29 cellular contexts compared by ENCODE assay signal in genomic region chr4:94271248-94271647, GRCh38.
"Had no signal": no experiment of that assay in that cellular context is flagged by ENCODE, and none has a peak within 500 bp of the region (broad histone marks: within the 10 kb centered on the region; RNA-seq: fewer than 3 reads in every experiment).

No MANE protein-coding gene starts in this region.

- H3K9me3 ChIP-seq: ovary, psoas muscle, right lobe of liver, sigmoid colon, suprapubic skin, testis, tibial artery, transverse colon, upper lobe of right lung, uterus had no signal

- H3K4me2 ChIP-seq: neural progenitor cell had no signal

- H3K27ac Mint-ChIP-seq: natural killer cell; nephron; neural progenitor cell; stimulated activated effector memory CD8-positive, alpha-beta T cell treated with anti-CD3 and anti-CD28 coated beads, Interleukin-12 subunit alpha, Interleukin-12 subunit beta, amount 100 ng/mL, for 72 hours; type B pancreatic cell had no signal

- H3K9ac ChIP-seq: neural progenitor cell, parathyroid adenoma had no signal

- ATAC-seq: natural killer cell; psoas muscle; right cardiac atrium; right lobe of liver; stimulated activated effector memory CD8-positive, alpha-beta T cell treated with anti-CD3 and anti-CD28 coated beads, Interleukin-12 subunit alpha, Interleukin-12 subunit beta, amount 100 ng/mL, for 72 hours; stimulated activated naive CD8-positive, alpha-beta T cell treated with anti-CD3 and anti-CD28 coated beads, Interleukin-15, amount 100 ng/mL, for 72 hours; stimulated activated naive CD8-positive, alpha-beta T cell treated with anti-CD3 and anti-CD28 coated beads, Interleukin-15, Interleukin-2, amounts not matched to agents 100 U/mL and 50 U/mL, for 24 hours; upper lobe of right lung had no signal

- H3K27ac ChIP-seq: neural progenitor cell, ovary, parathyroid adenoma, psoas muscle, right lobe of liver, sigmoid colon, suprapubic skin, testis, tibial artery, transverse colon, upper lobe of right lung, uterus had no signal

- H2AFZ ChIP-seq: neural progenitor cell, parathyroid adenoma had no signal

- H3K27me3 ChIP-seq: neural progenitor cell, ovary, right lobe of liver, sigmoid colon, suprapubic skin, testis, tibial artery, transverse colon, upper lobe of right lung, uterus had no signal

- H3K4me1 Mint-ChIP-seq: natural killer cell; nephron; stimulated activated effector memory CD8-positive, alpha-beta T cell treated with anti-CD3 and anti-CD28 coated beads, Interleukin-12 subunit alpha, Interleukin-12 subunit beta, amount 100 ng/mL, for 72 hours had no signal

- H3K4me3 ChIP-seq: neural progenitor cell, ovary, psoas muscle, right lobe of liver, sigmoid colon, suprapubic skin, testis, tibial artery, transverse colon, upper lobe of right lung, uterus had no signal

- H3K4me3 Mint-ChIP-seq: natural killer cell; nephron; neural progenitor cell; stimulated activated effector memory CD8-positive, alpha-beta T cell treated with anti-CD3 and anti-CD28 coated beads, Interleukin-12 subunit alpha, Interleukin-12 subunit beta, amount 100 ng/mL, for 72 hours; stimulated activated naive CD8-positive, alpha-beta T cell treated with anti-CD3 and anti-CD28 coated beads, Interleukin-15, amount 100 ng/mL, for 72 hours; type B pancreatic cell had no signal

- DNase-seq: natural killer cell; occipital lobe; ovary; posterior cingulate gyrus; psoas muscle; right cardiac atrium; right lobe of liver; sigmoid colon; small intestine; stimulated activated CD4-positive, alpha-beta T cell treated with anti-CD3 and anti-CD28 coated beads, Interleukin-15, amount 100 ng/mL, for 24 hours; stimulated activated CD4-positive, alpha-beta T cell treated with anti-CD3 and anti-CD28 coated beads, Interleukin-2, amount 100 ng/mL, for 24 hours; stimulated activated CD4-positive, alpha-beta T cell treated with anti-CD3 and anti-CD28 coated beads, Interleukin-2, amount 100 ng/mL, for 48 hours; stimulated activated CD4-positive, alpha-beta T cell treated with anti-CD3 and anti-CD28 coated beads, Interleukin-4, amount 100 ng/mL, for 24 hours; stimulated activated naive CD4-positive, alpha-beta T cell; stimulated activated naive CD8-positive, alpha-beta T cell treated with anti-CD3 and anti-CD28 coated beads, Interleukin-15, amount 100 ng/mL, for 72 hours; stimulated activated naive CD8-positive, alpha-beta T cell treated with anti-CD3 and anti-CD28 coated beads, Interleukin-15, Interleukin-2, amounts not matched to agents 100 U/mL and 50 U/mL, for 24 hours; substantia nigra; testis; tibial artery; transverse colon; upper lobe of right lung; uterus had no signal

- H3K4me1 ChIP-seq: neural progenitor cell, parathyroid adenoma, psoas muscle, right lobe of liver, sigmoid colon, suprapubic skin, testis, tibial artery, transverse colon, upper lobe of right lung, uterus had no signal

- H3K36me3 ChIP-seq: ovary, uterus had no signal

- H3K9me3 Mint-ChIP-seq: natural killer cell; nephron; neural progenitor cell; stimulated activated effector memory CD8-positive, alpha-beta T cell treated with anti-CD3 and anti-CD28 coated beads, Interleukin-12 subunit alpha, Interleukin-12 subunit beta, amount 100 ng/mL, for 72 hours; stimulated activated naive CD8-positive, alpha-beta T cell treated with anti-CD3 and anti-CD28 coated beads, Interleukin-15, amount 100 ng/mL, for 72 hours; type B pancreatic cell had no signal

- H3K79me2 ChIP-seq: parathyroid adenoma had no signal

- H3K27me3 Mint-ChIP-seq: progenitor cell of endocrine pancreas; stimulated activated naive CD8-positive, alpha-beta T cell treated with anti-CD3 and anti-CD28 coated beads, Interleukin-15, amount 100 ng/mL, for 72 hours; type B pancreatic cell had no signal

- FAIRE-seq: small intestine had no signal
